ENCODE assay signal across 17 cellular contexts in the genomic region with DNA sequence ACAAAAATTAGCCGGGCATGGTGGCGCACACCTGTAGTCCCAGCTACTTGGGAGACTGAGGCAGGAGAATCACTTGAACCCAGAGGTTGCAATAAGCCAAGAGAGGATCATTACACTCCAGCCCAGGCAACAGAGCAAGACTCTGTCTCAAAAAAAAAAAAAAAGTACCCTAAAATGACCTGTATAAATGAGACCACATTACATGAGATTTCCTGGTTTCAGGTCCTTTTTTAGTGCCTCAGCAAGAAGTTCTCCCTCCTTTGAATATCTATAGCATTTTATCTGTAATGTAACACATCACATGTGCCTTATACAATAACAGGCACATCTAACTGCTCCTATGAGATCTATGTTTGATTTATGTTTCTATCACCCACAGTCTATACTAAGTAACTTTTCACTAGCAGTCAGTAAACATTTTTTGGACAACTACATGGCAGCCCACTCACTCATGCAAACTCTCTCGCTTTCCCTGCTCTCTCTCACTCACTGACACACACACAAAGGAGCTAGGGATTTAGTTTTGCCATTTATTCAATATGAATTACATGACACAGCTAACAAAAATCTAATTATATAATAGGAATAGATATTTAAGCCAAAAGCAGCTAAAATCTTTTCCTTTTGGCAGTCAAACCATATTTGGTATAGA.
"Had no signal": no experiment of that assay in that cellular context is flagged by ENCODE, and none has a peak within 500 bp of the region (broad histone marks: within the 10 kb centered on the region; RNA-seq: fewer than 3 reads in every experiment).

No MANE protein-coding gene starts in this region.

- ATAC-seq: activated CD4-positive, CD25-positive, alpha-beta regulatory T cell treated with anti-CD3 and anti-CD28 coated beads, Interleukin-2, amount 50 U/mL, for 24 hours; activated CD8-positive, alpha-beta memory T cell treated with anti-CD3 and anti-CD28 coated beads, Interleukin-2, amount 10 ng/mL, durations not matched to agents 7 days and 5 days; activated T-cell treated with anti-CD3 and anti-CD28 coated beads, Interleukin-2, amount 50 U/mL, for 4 hours; heart right ventricle; pancreas; T-helper 17 cell had no signal

- H3K9me3 Mint-ChIP-seq: activated T-cell treated with anti-CD3 and anti-CD28 coated beads, Interleukin-2, amount 50 U/mL, for 4 hours had no signal

- H3K4me1 ChIP-seq: ascending aorta, colonic mucosa, pancreas, stomach had no signal

- DNase-seq: activated CD4-positive, alpha-beta T cell treated with anti-CD3 and anti-CD28 coated beads, Interleukin-2, amount 50 U/mL, for 48 hours; activated CD8-positive, alpha-beta memory T cell treated with anti-CD3 and anti-CD28 coated beads, Interleukin-2, amount 10 ng/mL, durations not matched to agents 7 days and 5 days; activated gamma-delta T cell treated with Interleukin-2 at 50 U/mL for 16 hours; activated T-cell treated with anti-CD3 and anti-CD28 coated beads, Interleukin-2, amount 50 U/mL, for 4 hours; colonic mucosa; effector CD4-positive, alpha-beta T cell; heart right ventricle; kidney; left ventricle myocardium inferior; pancreas; stimulated activated CD4-positive, alpha-beta T cell treated with anti-CD3 and anti-CD28 coated beads, Interleukin-4, amount 100 ng/mL, for 24 hours; stomach; T-helper 17 cell had no signal

- H3K4me3 Mint-ChIP-seq: activated CD8-positive, alpha-beta memory T cell treated with anti-CD3 and anti-CD28 coated beads, Interleukin-2, amount 10 ng/mL, durations not matched to agents 7 days and 5 days; activated T-cell treated with anti-CD3 and anti-CD28 coated beads, Interleukin-2, amount 50 U/mL, for 4 hours; neural crest cell; T-helper 17 cell had no signal

- H3K4me1 Mint-ChIP-seq: neural crest cell had no signal

- H3K27ac Mint-ChIP-seq: activated CD8-positive, alpha-beta memory T cell treated with anti-CD3 and anti-CD28 coated beads, Interleukin-2, amount 10 ng/mL, durations not matched to agents 7 days and 5 days had no signal

- H3K9me3 ChIP-seq: ascending aorta, colonic mucosa, heart right ventricle, left ventricle myocardium inferior, pancreas, stomach, thoracic aorta had no signal

- H3K4me3 ChIP-seq: ascending aorta, colonic mucosa, heart right ventricle, left ventricle myocardium inferior, pancreas, stomach, thoracic aorta had no signal

- H3K27me3 ChIP-seq: ascending aorta, colonic mucosa, heart right ventricle, pancreas, stomach had no signal

- H3K27ac ChIP-seq: ascending aorta, colonic mucosa, heart right ventricle, left ventricle myocardium inferior, pancreas, stomach, thoracic aorta had no signal

- H3K36me3 ChIP-seq: colonic mucosa had no signal

- H3K27me3 Mint-ChIP-seq: activated CD8-positive, alpha-beta memory T cell treated with anti-CD3 and anti-CD28 coated beads, Interleukin-2, amount 10 ng/mL, durations not matched to agents 7 days and 5 days; T-helper 17 cell had no signal
